ENCODE assay signal across 11 cellular contexts in the genomic region with DNA sequence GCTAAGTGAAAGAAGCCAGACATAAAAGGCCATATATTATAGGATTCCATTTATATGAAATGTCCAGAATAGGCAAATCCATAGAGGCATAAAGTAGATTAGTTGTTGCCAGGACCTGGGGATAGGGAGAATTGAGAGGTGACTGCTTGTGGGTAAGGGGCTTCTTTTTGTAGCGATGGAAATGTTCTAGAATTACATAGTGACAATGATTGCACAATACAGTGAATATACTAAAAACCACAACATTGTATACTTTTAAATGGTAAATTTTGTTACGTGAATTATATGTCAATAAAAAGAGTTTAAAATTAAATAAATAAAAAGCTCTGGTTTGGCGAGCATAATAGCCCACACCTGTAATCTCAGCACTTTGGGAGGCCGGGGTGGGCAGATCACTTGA.
"Had no signal": no experiment of that assay in that cellular context is flagged by ENCODE, and none has a peak within 500 bp of the region (broad histone marks: within the 10 kb centered on the region; RNA-seq: fewer than 3 reads in every experiment).

No MANE protein-coding gene starts in this region.

- H3K4me1 Mint-ChIP-seq: GM23338, H9 had no signal

- H3K4me3 ChIP-seq: GM23248, GM23338, HAP-1 had no signal

- H3K27ac ChIP-seq: GM23248 had no signal

- H3K4me2 ChIP-seq: GM23338 had no signal

- H3K4me3 Mint-ChIP-seq: GM23338, H9, HFFc6 had no signal

- H3K36me3 ChIP-seq: HAP-1 had no signal

- H3K4me1 ChIP-seq: HAP-1 had no signal

- H3K9ac ChIP-seq: GM23248 had no signal

- FAIRE-seq: H1, H54 had no signal

- ATAC-seq: GM23338, HCT116 had no signal

- H3K9me3 ChIP-seq: HAP-1 had no signal

- H3K27ac Mint-ChIP-seq: GM23338, H9, HFFc6 had no signal

- DNase-seq: GM23248, GOT3, H7, H9, HCEC 1CT, HFFc6 had no signal

- H2AFZ ChIP-seq: GM23248, GM23338 had no signal
